Comparison of ENCODE assay signal across 8 cellular contexts in the genomic region with DNA sequence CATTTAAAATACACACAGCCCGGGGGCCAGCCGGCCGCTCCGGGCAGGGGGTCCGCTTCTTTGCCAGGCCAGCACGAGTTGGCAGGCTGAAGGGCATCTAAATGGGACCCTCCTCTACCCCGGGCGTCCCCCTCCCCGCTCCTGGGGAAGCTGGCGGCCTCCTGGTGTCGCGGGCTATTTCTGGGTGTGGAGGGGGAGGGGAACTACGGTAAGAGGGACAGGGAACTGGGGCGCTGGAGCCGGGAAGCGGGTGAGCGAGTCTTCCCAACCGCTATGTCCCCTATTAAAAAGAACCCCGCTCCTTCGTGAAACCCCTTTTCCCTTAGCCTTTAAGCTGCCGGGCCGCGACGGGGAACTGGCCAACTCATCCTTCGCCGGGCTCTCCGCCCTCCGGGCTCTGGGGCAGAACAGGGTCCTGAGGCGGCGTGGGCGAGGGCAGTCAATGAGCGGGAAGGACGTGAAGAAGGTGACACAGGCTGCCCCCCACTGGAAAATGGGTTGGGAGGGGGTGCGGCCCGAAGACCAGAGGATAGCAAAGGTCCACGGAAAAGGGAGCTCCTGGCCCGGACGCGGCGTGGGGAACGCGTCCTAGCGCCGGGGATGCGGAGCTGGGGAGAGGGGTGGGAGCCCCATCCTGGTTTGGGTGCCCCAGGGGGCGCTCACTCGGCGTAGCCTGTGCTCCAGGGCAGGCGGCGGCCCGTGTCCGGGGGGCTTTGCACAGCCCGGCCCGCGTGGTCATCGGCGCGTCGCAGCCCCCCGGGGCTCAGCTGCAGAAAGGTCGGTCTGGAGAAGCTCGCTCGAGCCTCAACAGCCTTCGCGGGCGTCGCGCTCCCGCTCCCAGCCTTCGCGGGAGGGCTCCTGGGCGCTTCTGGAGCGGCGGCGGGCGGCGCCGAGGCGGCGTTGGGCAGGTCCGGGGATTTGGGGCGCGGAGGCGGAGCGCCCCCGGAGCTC. TPM values are rescaled to one million over a fixed set of nuclear protein-coding genes. Genes with fewer than 3 reads are reported as not detected.
A peak's percentile ranks its signal among the peaks of the same experiment; 100 is the strongest.
DNase-seq lines count a peak whose midpoint lies in the region; ATAC-seq and TF ChIP-seq lines count a peak whose summit lies in the region.

No MANE protein-coding gene starts in this region.

- no peak for TF ChIP-seq CTCF in neural crest cell (conservative IDR thresholded peaks at IDR 0.05)

- peak overlapping the region; percentile 53 to 65 for H3K4me3 ChIP-seq in esophagus (ENCODE audit: low read depth in 1 of 2, low read length in 2 of 2)

- peak overlapping the region; percentile 75 to 86 (median 79) for H3K4me3 Mint-ChIP-seq in T-cell
- H3K4me3 Mint-ChIP-seq in neural crest cell: peak overlapping the region; percentile 75

- H3K36me3 ChIP-seq in esophagus (ENCODE audit: control insufficient read depth in 2 of 2, insufficient read depth in 2 of 2, low read length in 1 of 2): peaks cover 0 to 2% of the 10 kb centered on the region in 2 donors

- no peaks in the 10 kb centered on the region for H3K9me3 ChIP-seq in esophagus (ENCODE audit: control insufficient read depth in 2 of 2, insufficient read depth in 1 of 2, low read depth in 1 of 2, low read length in 1 of 2)

- WGBS in esophagus, 2 donors: 1 to 2% methylated on average over 67 to 86 of the region's 86 CpGs

- H3K9me3 Mint-ChIP-seq in T-cell (no peaks in the 10 kb centered on the region), neural crest cell (no peaks in the 10 kb centered on the region)

- peak overlapping the region in 1 of 2 donors; percentile 0 for H3K27ac ChIP-seq in esophagus (ENCODE audit: low read depth in 2 of 2, low read length in 1 of 2)

- H3K27me3 ChIP-seq in esophagus (ENCODE audit: control insufficient read depth in 1 of 2, insufficient read depth in 2 of 2, low read length in 2 of 2): no peaks in the 10 kb centered on the region

- ATAC-seq in HG02642 (IDR thresholded peaks at IDR 0.05; ENCODE audit: poor library complexity, unreplicated experiment): peak; percentile 5
- peak; percentile 2 to 6 (median 4) for ATAC-seq in T-cell (replicated peaks in 1 of 4)

- DNase-seq in G401 (ENCODE audit: low spot score) (peak; percentile 35), T-cell (peak in 3 of 34 experiments; percentile 21 to 33 (median 24)), neural crest cell (ENCODE audit: low read depth, low spot score) (no peak), amniotic stem cell (lab: John Stamatoyannopoulos, UW) (no peak), medulla oblongata (ENCODE audit: extremely low spot score) (no peak)
- DNase-seq in effector CD4-positive, alpha-beta T cell: no peak

- H3K4me1 Mint-ChIP-seq in T-cell (peaks cover 19 to 31% (median 20%) of the 10 kb centered on the region in 3 donors), neural crest cell (peaks cover 22% of the 10 kb centered on the region)

- CTCF ChIA-PET in T-cell (lab: Charles Lee): interaction anchor here (0.7 to 3.0 kb wide), 18 partner anchors 10 to 1233 kb away, joined by 3 to 22 read pairs (median 4); a partner anchor contains a TSS

- H3K27me3 Mint-ChIP-seq in T-cell (peaks cover 6 to 11% of the 10 kb centered on the region in 2 donors), neural crest cell (ENCODE audit: low read depth) (peaks cover 66% of the 10 kb centered on the region)

- POLR2A ChIA-PET in T-cell (lab: Charles Lee): interaction anchor here (0.7 to 1.3 kb wide), 4 partner anchors 11 to 96 kb away, joined by 3 to 4 read pairs (median 3); no protein-coding TSS in a partner anchor

- in situ Hi-C loops in G401 (cut with HindIII; ENCODE audit: low sequenced_read_pairs): loop anchor here (5.0 kb wide), 1 partner anchor 83 kb away; no protein-coding TSS in a partner anchor

- H3K27ac Mint-ChIP-seq in T-cell (no peak overlapping the region), neural crest cell (ENCODE audit: unreplicated experiment) (no peak overlapping the region)

- H3K36me3 Mint-ChIP-seq in T-cell (no peaks in the 10 kb centered on the region), neural crest cell (ENCODE audit: low read depth) (no peaks in the 10 kb centered on the region)

- H3K4me1 ChIP-seq in esophagus (ENCODE audit: control insufficient read depth in 2 of 2, insufficient read depth in 2 of 2, low read length in 1 of 2): no peaks in the 10 kb centered on the region

RNA-seq across cellular contexts. Expression of a gene that starts 0.5 kb away (rescaled TPM):
- 10.1 and 13.2 TPM in 2 replicates for total RNA-seq in G401 (2014; rRNA removed; shearing (Covaris generic))
- total RNA-seq in T-cell: under 1 TPM; 0.15 to 0.77 (median 0.38) TPM
- 1 to 10 TPM; 2.8 to 3.5 TPM for polyA plus RNA-seq in esophagus
- 1.1 and 1.4 TPM in 2 replicates for total RNA-seq in neural crest cell

RNA-seq across cellular contexts. Expression of a gene that starts 7.7 kb away (rescaled TPM):
- 381 and 425 TPM in 2 replicates for total RNA-seq in G401 (2014; rRNA removed; shearing (Covaris generic))
- total RNA-seq in T-cell: 10 to 100 TPM in 3 of 5 donors, 1 to 10 TPM in 2; 6.0 to 33.2 (median 12.1) TPM
- polyA plus RNA-seq in esophagus: 10 to 100 TPM; 53.0 to 89.5 TPM
- total RNA-seq in neural crest cell: 114 and 125 TPM in 2 replicates

RNA-seq across cellular contexts. Expression of a gene that starts 40.1 kb away (rescaled TPM):
- total RNA-seq in G401 (2014; rRNA removed; shearing (Covaris generic)): 61.1 and 73.7 TPM in 2 replicates
- total RNA-seq in T-cell (100 to 1,000 TPM in 1 of 5 donors, 10 to 100 TPM in 4; 71.0 to 103 (median 86.1) TPM), neural crest cell (74.9 and 77.2 TPM in 2 replicates)
- polyA plus RNA-seq in esophagus: 10 to 100 TPM; 43.2 to 67.6 TPM
